In the genomic region with DNA sequence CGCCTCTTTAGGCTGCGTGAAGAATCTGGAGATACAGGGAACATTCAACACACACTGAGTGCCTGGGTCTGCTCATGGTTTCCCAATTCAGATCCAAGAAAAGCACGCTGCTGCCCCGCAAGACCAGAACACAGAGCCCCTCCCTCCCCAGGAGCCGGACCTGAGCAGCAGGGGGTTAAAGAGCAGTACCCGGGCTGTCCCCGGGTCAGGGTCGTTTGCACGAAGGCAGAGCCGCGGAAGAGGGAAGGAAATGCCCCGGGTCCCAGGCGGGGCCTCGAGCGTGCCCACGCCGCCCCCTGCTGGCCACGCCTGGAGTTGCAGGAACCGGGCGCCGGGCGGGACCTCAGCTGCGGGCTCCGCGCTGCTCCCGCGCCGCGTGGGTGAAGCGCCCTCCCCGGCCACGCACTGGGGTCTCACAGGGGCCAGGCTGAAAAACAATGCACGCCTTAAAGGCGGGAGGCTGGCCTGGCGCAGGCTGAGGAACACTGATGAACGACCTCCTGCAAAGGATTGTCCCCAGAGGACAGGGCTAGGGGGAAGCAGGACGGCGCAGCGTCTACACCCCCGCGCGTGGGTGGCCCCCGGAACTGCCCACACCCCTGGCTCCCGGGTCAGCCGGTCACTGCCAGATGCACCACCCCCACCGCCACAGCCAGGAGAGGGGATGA, we compare ENCODE assay signal across 1 cellular context.
TF ChIP-seq lines count a peak whose summit lies in the region.

No MANE protein-coding gene starts in this region.

TF ChIP-seq in K562, 482 proteins besides CTCF, POLR2A, EP300 and RAD21 (continued from another document):
- TF ChIP-seq, protein P1, sequence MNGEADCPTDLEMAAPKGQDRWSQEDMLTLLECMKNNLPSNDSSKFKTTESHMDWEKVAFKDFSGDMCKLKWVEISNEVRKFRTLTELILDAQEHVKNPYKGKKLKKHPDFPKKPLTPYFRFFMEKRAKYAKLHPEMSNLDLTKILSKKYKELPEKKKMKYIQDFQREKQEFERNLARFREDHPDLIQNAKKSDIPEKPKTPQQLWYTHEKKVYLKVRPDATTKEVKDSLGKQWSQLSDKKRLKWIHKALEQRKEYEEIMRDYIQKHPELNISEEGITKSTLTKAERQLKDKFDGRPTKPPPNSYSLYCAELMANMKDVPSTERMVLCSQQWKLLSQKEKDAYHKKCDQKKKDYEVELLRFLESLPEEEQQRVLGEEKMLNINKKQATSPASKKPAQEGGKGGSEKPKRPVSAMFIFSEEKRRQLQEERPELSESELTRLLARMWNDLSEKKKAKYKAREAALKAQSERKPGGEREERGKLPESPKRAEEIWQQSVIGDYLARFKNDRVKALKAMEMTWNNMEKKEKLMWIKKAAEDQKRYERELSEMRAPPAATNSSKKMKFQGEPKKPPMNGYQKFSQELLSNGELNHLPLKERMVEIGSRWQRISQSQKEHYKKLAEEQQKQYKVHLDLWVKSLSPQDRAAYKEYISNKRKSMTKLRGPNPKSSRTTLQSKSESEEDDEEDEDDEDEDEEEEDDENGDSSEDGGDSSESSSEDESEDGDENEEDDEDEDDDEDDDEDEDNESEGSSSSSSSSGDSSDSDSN (IDR thresholded peaks at IDR 0.05; ENCODE audit: borderline replicate concordance in 1 of 2, low read depth in 2 of 2, low read length in 2 of 2), result no peak
- TF ChIP-seq, protein P2, sequence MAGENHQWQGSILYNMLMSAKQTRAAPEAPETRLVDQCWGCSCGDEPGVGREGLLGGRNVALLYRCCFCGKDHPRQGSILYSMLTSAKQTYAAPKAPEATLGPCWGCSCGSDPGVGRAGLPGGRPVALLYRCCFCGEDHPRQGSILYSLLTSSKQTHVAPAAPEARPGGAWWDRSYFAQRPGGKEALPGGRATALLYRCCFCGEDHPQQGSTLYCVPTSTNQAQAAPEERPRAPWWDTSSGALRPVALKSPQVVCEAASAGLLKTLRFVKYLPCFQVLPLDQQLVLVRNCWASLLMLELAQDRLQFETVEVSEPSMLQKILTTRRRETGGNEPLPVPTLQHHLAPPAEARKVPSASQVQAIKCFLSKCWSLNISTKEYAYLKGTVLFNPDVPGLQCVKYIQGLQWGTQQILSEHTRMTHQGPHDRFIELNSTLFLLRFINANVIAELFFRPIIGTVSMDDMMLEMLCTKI (IDR thresholded peaks at IDR 0.05; ENCODE audit: partially characterized antibody), result no peak
- TF ChIP-seq STAG1 (CRISPR knock-in tag; IDR thresholded peaks at IDR 0.05; ENCODE audit: borderline replicate concordance) (peak; percentile 74; the same call in 1 of the 2 replicates), HMG20B (CRISPR knock-in tag; IDR thresholded peaks at IDR 0.05) (no peak), ZNF143 (CRISPR knock-in tag; IDR thresholded peaks at IDR 0.05) (no peak), BACH1 (tag; IDR thresholded peaks at IDR 0.05) (no peak), ESRRB (CRISPR knock-in tag; IDR thresholded peaks at IDR 0.05; ENCODE audit: borderline replicate concordance) (no peak), KAT8 (IDR thresholded peaks at IDR 0.05; ENCODE audit: low read depth) (no peak), GABPA (tag; conservative IDR thresholded peaks at IDR 0.05; ENCODE audit: low read depth) (no peak)
- TF ChIP-seq, protein P3, sequence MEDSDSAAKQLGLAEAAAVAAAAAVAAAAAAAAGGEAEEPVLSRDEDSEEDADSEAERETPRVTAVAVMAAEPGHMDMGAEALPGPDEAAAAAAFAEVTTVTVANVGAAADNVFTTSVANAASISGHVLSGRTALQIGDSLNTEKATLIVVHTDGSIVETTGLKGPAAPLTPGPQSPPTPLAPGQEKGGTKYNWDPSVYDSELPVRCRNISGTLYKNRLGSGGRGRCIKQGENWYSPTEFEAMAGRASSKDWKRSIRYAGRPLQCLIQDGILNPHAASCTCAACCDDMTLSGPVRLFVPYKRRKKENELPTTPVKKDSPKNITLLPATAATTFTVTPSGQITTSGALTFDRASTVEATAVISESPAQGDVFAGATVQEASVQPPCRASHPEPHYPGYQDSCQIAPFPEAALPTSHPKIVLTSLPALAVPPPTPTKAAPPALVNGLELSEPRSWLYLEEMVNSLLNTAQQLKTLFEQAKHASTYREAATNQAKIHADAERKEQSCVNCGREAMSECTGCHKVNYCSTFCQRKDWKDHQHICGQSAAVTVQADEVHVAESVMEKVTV (CRISPR knock-in tag; IDR thresholded peaks at IDR 0.05), result peak; percentile 35; the same call in 1 of the 2 replicates
- TF ChIP-seq, protein P4, sequence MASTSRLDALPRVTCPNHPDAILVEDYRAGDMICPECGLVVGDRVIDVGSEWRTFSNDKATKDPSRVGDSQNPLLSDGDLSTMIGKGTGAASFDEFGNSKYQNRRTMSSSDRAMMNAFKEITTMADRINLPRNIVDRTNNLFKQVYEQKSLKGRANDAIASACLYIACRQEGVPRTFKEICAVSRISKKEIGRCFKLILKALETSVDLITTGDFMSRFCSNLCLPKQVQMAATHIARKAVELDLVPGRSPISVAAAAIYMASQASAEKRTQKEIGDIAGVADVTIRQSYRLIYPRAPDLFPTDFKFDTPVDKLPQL (IDR thresholded peaks at IDR 0.05; ENCODE audit: extremely low read depth, insufficient read length), result no peak
